In genomic region chr10:100996678-100997363, GRCh38 we compare ENCODE assay signal across 8 cellular contexts. TPM values are rescaled to one million over a fixed set of nuclear protein-coding genes. Genes with fewer than 3 reads are reported as not detected.
A peak's percentile ranks its signal among the peaks of the same experiment; 100 is the strongest.
DNase-seq lines count a peak whose midpoint lies in the region; ATAC-seq, FAIRE-seq and TF ChIP-seq lines count a peak whose summit lies in the region.

No MANE protein-coding gene starts in this region.

- RAD21 ChIA-PET in HCT116 (lab: Charles Lee; ENCODE audit: low non-redundant PET in 1 of 2, low total read pairs in 2 of 2, uncharacterized antibody in 2 of 2, unreplicated experiment in 2 of 2): interaction anchor here (1.3 to 2.4 kb wide), 3 partner anchors 15 to 17 kb away, joined by 4 to 10 read pairs (median 5); no protein-coding TSS in a partner anchor
- RAD21 ChIA-PET in GM12878 (lab: Charles Lee; ENCODE audit: unreplicated experiment): interaction anchor here (1.0 to 2.0 kb wide), 3 partner anchors 19 to 34 kb away, joined by 3 to 11 read pairs (median 3); partner anchors contain the start of genes PDZD7 and SFXN3

- no peak for TF ChIP-seq EP300 in GM12878 (IDR thresholded peaks at IDR 0.05; ENCODE audit: borderline replicate concordance in 1 of 2, control insufficient read depth in 1 of 2, low read depth in 2 of 2, low read length in 2 of 2)

- BruUV-seq in HCT116 (replicated peaks; lab: Mats Ljungman, UMichigan) (no TSS peak), GM12878 (replicated peaks; lab: Mats Ljungman, UMichigan) (no TSS peak)

- H3K27me3 ChIP-seq in HCT116 (ENCODE audit: insufficient read depth, low read length): no peaks in the 10 kb centered on the region
- H3K27me3 ChIP-seq in Peyer's patch: no peaks in the 10 kb centered on the region
- H3K27me3 ChIP-seq in GM12878 (replicated peaks in 1 of 2; ENCODE audit: control insufficient read depth in 2 of 2, insufficient read depth in 2 of 2, low read length in 1 of 2): no peaks in the 10 kb centered on the region

- in situ Hi-C loops in GM12878 (cut with MboI): no loop called here

- intact Hi-C loops in HCT116 (cut with micrococcal nuclease): no loop called here
- intact Hi-C loops in GM12878 (cut with micrococcal nuclease; ENCODE audit: unreplicated experiment): loop anchor here (5.0 kb wide), 1 partner anchor 85 kb away; the partner anchor contains the start of gene SLF2

- DNase-seq in CMK (ENCODE audit: low read depth) (peak; percentile 58), HCT116 (ENCODE audit: low read depth, low spot score) (no peak), Peyer's patch (peak in 2 of 3 donors; percentile 60 to 71), GM12878 (ENCODE audit: low read depth, low spot score) (no peak), islet precursor cell (peak; percentile 82), NCI-H187 (lab: John Stamatoyannopoulos, UW) (no peak), NCI-H2107 treated with DMSO at 0.1 percent for 48 hours (lab: John Stamatoyannopoulos, UW; ENCODE audit: unreplicated experiment) (no peak)
- DNase-seq in stimulated activated CD4-positive, alpha-beta T cell treated with anti-CD3 and anti-CD28 coated beads, Interleukin-4, amount 100 ng/mL, for 1 hour: peak; percentile 49

- TF ChIP-seq POLR2A in HCT116 (IDR thresholded peaks at IDR 0.05; ENCODE audit: borderline replicate concordance, extremely low read depth, insufficient read depth, insufficient read length) (peak; percentile 25), Peyer's patch (IDR thresholded peaks at IDR 0.05) (no peak), GM12878 (IDR thresholded peaks at IDR 0.05; ENCODE audit: low read depth, low read length) (peak; percentile 3; the same call in 1 of the 2 replicates)

- peaks cover 31% of the 10 kb centered on the region for H3K79me2 ChIP-seq in HCT116 (ENCODE audit: insufficient read depth, low read length)
- H3K79me2 ChIP-seq in GM12878 (ENCODE audit: control insufficient read depth, insufficient read depth, low read length): peaks cover 10% of the 10 kb centered on the region

- peaks cover 5 to 22% of the 10 kb centered on the region in 2 experiments; a peak in 3 of 4 replicates for H3K36me3 ChIP-seq in HCT116 (ENCODE audit: control insufficient read depth in 1 of 2, insufficient read depth in 2 of 2, low read length in 2 of 2)
- peaks cover 0 to 9% (median 0%) of the 10 kb centered on the region in 3 donors for H3K36me3 ChIP-seq in Peyer's patch
- H3K36me3 ChIP-seq in GM12878 (ENCODE audit: control insufficient read depth in 2 of 2, insufficient read depth in 2 of 2, low read length in 1 of 2): peaks cover 0 to 5% of the 10 kb centered on the region in 2 experiments; a peak in 3 of 4 replicates

- no peaks in the 10 kb centered on the region for H3K9me3 ChIP-seq in HCT116 (ENCODE audit: control insufficient read depth in 1 of 2, insufficient read depth in 1 of 2, low read depth in 1 of 2, low read length in 2 of 2)
- H3K9me3 ChIP-seq in Peyer's patch: no peaks in the 10 kb centered on the region
- H3K9me3 ChIP-seq in GM12878 (replicated peaks; ENCODE audit: control insufficient read depth, insufficient read depth, low read length): no peaks in the 10 kb centered on the region

- WGBS in GM12878 (ENCODE audit: insufficient coverage, insufficient replicate concordance, low lambda C conversion rate, missing lambda C conversion rate): 1% methylated on average over 39 of the region's 46 CpGs

- H3K4me1 ChIP-seq in HCT116 (ENCODE audit: control insufficient read depth in 1 of 2, insufficient read depth in 2 of 2, low read length in 2 of 2) (peaks cover 21 to 62% of the 10 kb centered on the region in 2 experiments), Peyer's patch (peaks cover 0 to 33% (median 13%) of the 10 kb centered on the region in 4 donors), GM12878 (ENCODE audit: control insufficient read depth, insufficient read depth, low read length) (peaks cover 13% of the 10 kb centered on the region)

- peak overlapping the region; percentile 98 for H3K4me2 ChIP-seq in HCT116 (ENCODE audit: low read length)
- peak overlapping the region; percentile 99 for H3K4me2 ChIP-seq in GM12878 (ENCODE audit: control insufficient read depth, insufficient read depth)

- TF ChIP-seq CTCF in HCT116 (IDR thresholded peaks at IDR 0.05 in 2 of 3, conservative IDR thresholded peaks at IDR 0.05 in 1 of 3; ENCODE audit: borderline replicate concordance in 1 of 3, insufficient read depth in 1 of 3, low read depth in 2 of 3, low read length in 2 of 3) (no peak), Peyer's patch (IDR thresholded peaks at IDR 0.05) (no peak), GM12878 (IDR thresholded peaks at IDR 0.05 in 2 of 3, conservative IDR thresholded peaks at IDR 0.05 in 1 of 3; ENCODE audit: control insufficient read depth in 2 of 3, extremely low read depth in 1 of 3, insufficient read depth in 1 of 3, low read depth in 3 of 3, low read length in 3 of 3) (peak in 1 of 3 experiments; percentile 1; a peak in 1 of 6 replicates)

- H4K20me1 ChIP-seq in HCT116 (ENCODE audit: insufficient read depth) (no peaks in the 10 kb centered on the region), GM12878 (ENCODE audit: control insufficient read depth, insufficient read depth) (no peaks in the 10 kb centered on the region)

- CTCF ChIA-PET in HCT116 (lab: Charles Lee): interaction anchor here (1.0 to 8.3 kb wide), 13 partner anchors 10 to 843 kb away, joined by 3 to 118 read pairs (median 6); partner anchors contain the start of genes MRPL43, PDZD7, SFXN3 and TWNK
- CTCF ChIA-PET in GM12878 (lab: Yijun Ruan, JAX): interaction anchor here (0.8 to 5.7 kb wide), 15 partner anchors 10 to 85 kb away, joined by 3 to 91 read pairs (median 7); partner anchors contain the start of genes MRPL43, PDZD7, SEMA4G and SFXN3

- no peak for FAIRE-seq in GM12878 (lab: Jason Lieb, UNC)

- TF ChIP-seq RAD21 in HCT116 (IDR thresholded peaks at IDR 0.05; ENCODE audit: low read depth) (no peak), GM12878 (IDR thresholded peaks at IDR 0.05; ENCODE audit: insufficient read depth, low read depth, low read length) (no peak)

- H3K9ac ChIP-seq in HCT116 (ENCODE audit: low read length): peak overlapping the region; percentile 94
- H3K9ac ChIP-seq in GM12878 (ENCODE audit: control insufficient read depth, insufficient read depth, low read length): peak overlapping the region; percentile 63

- ATAC-seq in HCT116 (peak; percentile 46), GM12878 (peak; percentile 46)

- H3K4me3 ChIP-seq in HCT116 (replicated peaks in 1 of 2; ENCODE audit: low read depth in 1 of 2, low read length in 2 of 2): peak overlapping the region; percentile 88 to 92
- H3K4me3 ChIP-seq in Peyer's patch: peak overlapping the region; percentile 75 to 96 (median 79)
- peak overlapping the region; percentile 86 for H3K4me3 ChIP-seq in GM12878

- SMC1A ChIA-PET in GM12878 (lab: Charles Lee; ENCODE audit: uncharacterized antibody, unreplicated experiment): interaction anchor here (1.0 to 1.7 kb wide), 3 partner anchors 9 to 19 kb away, joined by 3 to 5 read pairs (median 4); partner anchors contain the start of genes MRPL43 and TWNK

- H3K27ac ChIP-seq in HCT116 (ENCODE audit: low read depth, low read length): peak overlapping the region; percentile 87
- H3K27ac ChIP-seq in Peyer's patch: peak overlapping the region; percentile 95 to 100 (median 96)
- peak overlapping the region; percentile 88 for H3K27ac ChIP-seq in GM12878 (ENCODE audit: control insufficient read depth, insufficient read depth)

- H2AFZ ChIP-seq in HCT116 (ENCODE audit: low read depth, low read length, poor library complexity, severe bottlenecking) (no peak overlapping the region), GM12878 (ENCODE audit: control insufficient read depth, low read depth, low read length) (peak overlapping the region; percentile 90)

- POLR2A ChIA-PET in HCT116 (lab: Charles Lee): interaction anchor here (0.6 to 1.4 kb wide), 8 partner anchors 8 to 34 kb away, joined by 3 to 6 read pairs (median 3); partner anchors contain the start of genes PDZD7 and SFXN3
- POLR2A ChIA-PET in GM12878 (lab: Charles Lee): interaction anchor here (0.6 to 3.8 kb wide), 9 partner anchors 8 to 650 kb away, joined by 3 to 23 read pairs (median 4); partner anchors contain the start of genes KAZALD1, MRPL43, PDZD7 and SCD

- no peaks in the 10 kb centered on the region for H3K9me2 ChIP-seq in HCT116 (ENCODE audit: insufficient read depth)

RNA-seq across cellular contexts. Expression of gene LZTS2, which starts 2.8 kb away (rescaled TPM):
- total RNA-seq in HCT116 (2021; ENCODE audit: unreplicated experiment): 93.0 TPM
- 75.6 and 78.8 TPM in 2 replicates for polyA plus RNA-seq in HCT116 (2012)
- total RNA-seq in Peyer's patch: 10 to 100 TPM; 28.0 to 57.4 (median 47.1) TPM
- total RNA-seq in GM12878 (2013; cell fraction: nucleolus; rRNA removed): 33.5 and 42.4 TPM in 2 replicates
- 6.2 and 6.7 TPM in 2 replicates for total RNA-seq in GM12878 (2014; rRNA removed)
- total RNA-seq in GM12878 (2014; rRNA removed; fragmentation: Illumina TruSeq; extraction: Trizol): 3.8 and 3.9 TPM in 2 replicates
- total RNA-seq in GM12878 (2021): 12.2 and 13.4 TPM in 2 replicates
- polyA plus RNA-seq in GM12878 (2011; ENCODE audit: low read depth): 3.1 TPM
- 7.1 and 11.2 TPM in 2 replicates for polyA plus RNA-seq in GM12878 (2011; rRNA removed)
- 21.4 and 22.7 TPM in 2 replicates for polyA plus RNA-seq in GM12878 (2011; cell fraction: cytosol; rRNA removed)
- polyA plus RNA-seq in GM12878 (2011; cell fraction: nucleus; rRNA removed): 73.4 and 102 TPM in 2 replicates
- polyA plus RNA-seq in GM12878 (2012): 9.3 and 11.8 TPM in 2 replicates
- polyA plus RNA-seq in GM12878 (2014; fragmentation: Illumina TruSeq; extraction: Trizol): 1.7 and 3.0 TPM in 2 replicates
- polyA plus RNA-seq in GM12878 (2014; fragmentation: Nextera tagmentation; extraction: Ambion mirVana): under 1 TPM; 0.08 to 0.37 TPM
- 9.9 and 11.9 TPM in 2 replicates for polyA plus RNA-seq in GM12878 (2014; rRNA removed)
- polyA plus RNA-seq in GM12878 (2016; fragmentation: Nextera tagmentation; extraction: Ambion mirVana): 1 to 10 TPM; 7.7 to 7.9 TPM
- polyA minus RNA-seq in GM12878 (2011; rRNA and poly(A)+ RNA removed): 6.1 and 17.8 TPM in 2 replicates
- polyA minus RNA-seq in GM12878 (2011; cell fraction: cytosol; rRNA and poly(A)+ RNA removed): 6.3 and 9.9 TPM in 2 replicates
- 14.6 and 21.9 TPM in 2 replicates for polyA minus RNA-seq in GM12878 (2011; cell fraction: nucleus; rRNA and poly(A)+ RNA removed)

RNA-seq across cellular contexts. Expression of gene TWNK, which starts 9.5 kb away (rescaled TPM):
- total RNA-seq in HCT116 (2021; ENCODE audit: unreplicated experiment) (42.1 TPM), Peyer's patch (10 to 100 TPM in 1 of 4 donors, 1 to 10 TPM in 3; 3.8 to 18.2 (median 4.4) TPM), GM12878 (2014; rRNA removed) (19.3 and 20.4 TPM in 2 replicates), GM12878 (2014; rRNA removed; fragmentation: Illumina TruSeq; extraction: Trizol) (14.0 and 17.2 TPM in 2 replicates), GM12878 (2021) (19.5 and 23.0 TPM in 2 replicates)
- polyA plus RNA-seq in HCT116 (2012): 39.7 and 42.4 TPM in 2 replicates
- 9.5 and 10.3 TPM in 2 replicates for total RNA-seq in GM12878 (2013; cell fraction: nucleolus; rRNA removed)
- 12.9 TPM for polyA plus RNA-seq in GM12878 (2011; ENCODE audit: low read depth)
- polyA plus RNA-seq in GM12878 (2011; rRNA removed) (13.7 and 16.9 TPM in 2 replicates), GM12878 (2014; fragmentation: Illumina TruSeq; extraction: Trizol) (32.4 and 32.8 TPM in 2 replicates), GM12878 (2014; fragmentation: Nextera tagmentation; extraction: Ambion mirVana) (10 to 100 TPM; 13.6 to 19.0 TPM), GM12878 (2014; rRNA removed) (19.3 and 22.3 TPM in 2 replicates), GM12878 (2016; fragmentation: Nextera tagmentation; extraction: Ambion mirVana) (10 to 100 TPM; 14.4 to 16.6 TPM)
- polyA plus RNA-seq in GM12878 (2011; cell fraction: cytosol; rRNA removed): 17.4 and 18.4 TPM in 2 replicates
- 15.9 and 18.3 TPM in 2 replicates for polyA plus RNA-seq in GM12878 (2011; cell fraction: nucleus; rRNA removed)
- polyA plus RNA-seq in GM12878 (2012): 13.3 and 19.0 TPM in 2 replicates
- polyA minus RNA-seq in GM12878 (2011; rRNA and poly(A)+ RNA removed): 17.1 and 19.5 TPM in 2 replicates
- polyA minus RNA-seq in GM12878 (2011; cell fraction: cytosol; rRNA and poly(A)+ RNA removed): 3.1 and 7.5 TPM in 2 replicates
- polyA minus RNA-seq in GM12878 (2011; cell fraction: nucleus; rRNA and poly(A)+ RNA removed): 5.9 and 12.2 TPM in 2 replicates

RNA-seq across cellular contexts. Expression of gene MRPL43, which starts 9.5 kb away (rescaled TPM):
- total RNA-seq in HCT116 (2021; ENCODE audit: unreplicated experiment) (136 TPM), Peyer's patch (10 to 100 TPM; 40.5 to 85.5 (median 61.7) TPM), GM12878 (2014; rRNA removed) (74.8 and 84.7 TPM in 2 replicates), GM12878 (2014; rRNA removed; fragmentation: Illumina TruSeq; extraction: Trizol) (34.3 and 40.1 TPM in 2 replicates), GM12878 (2021) (58.6 and 65.5 TPM in 2 replicates)
- 153 and 159 TPM in 2 replicates for polyA plus RNA-seq in HCT116 (2012)
- 30.3 and 37.0 TPM in 2 replicates for total RNA-seq in GM12878 (2013; cell fraction: nucleolus; rRNA removed)
- 30.0 TPM for polyA plus RNA-seq in GM12878 (2011; ENCODE audit: low read depth)
- polyA plus RNA-seq in GM12878 (2011; rRNA removed) (39.3 and 64.7 TPM in 2 replicates), GM12878 (2014; fragmentation: Illumina TruSeq; extraction: Trizol) (15.9 and 24.8 TPM in 2 replicates), GM12878 (2014; fragmentation: Nextera tagmentation; extraction: Ambion mirVana) (10 to 100 TPM; 16.6 to 24.2 TPM), GM12878 (2014; rRNA removed) (102 and 115 TPM in 2 replicates), GM12878 (2016; fragmentation: Nextera tagmentation; extraction: Ambion mirVana) (100 to 1,000 TPM; 101 to 108 TPM)
- 79.2 and 143 TPM in 2 replicates for polyA plus RNA-seq in GM12878 (2011; cell fraction: cytosol; rRNA removed)
- 106 and 124 TPM in 2 replicates for polyA plus RNA-seq in GM12878 (2011; cell fraction: nucleus; rRNA removed)
- polyA plus RNA-seq in GM12878 (2012): 67.6 and 72.0 TPM in 2 replicates
- 25.1 and 42.2 TPM in 2 replicates for polyA minus RNA-seq in GM12878 (2011; rRNA and poly(A)+ RNA removed)
- 20.7 and 27.8 TPM in 2 replicates for polyA minus RNA-seq in GM12878 (2011; cell fraction: cytosol; rRNA and poly(A)+ RNA removed)
- 30.9 and 40.5 TPM in 2 replicates for polyA minus RNA-seq in GM12878 (2011; cell fraction: nucleus; rRNA and poly(A)+ RNA removed)

RNA-seq across cellular contexts. Expression of gene SEMA4G, which starts 27.5 kb away (rescaled TPM):
- total RNA-seq in HCT116 (2021; ENCODE audit: unreplicated experiment): 29.4 TPM
- 31.8 and 34.3 TPM in 2 replicates for polyA plus RNA-seq in HCT116 (2012)
- 100 to 1,000 TPM in 3 of 4 donors, 10 to 100 TPM in 1; 16.5 to 233 (median 185) TPM for total RNA-seq in Peyer's patch
- total RNA-seq in GM12878 (2013; cell fraction: nucleolus; rRNA removed): 2.6 and 4.3 TPM in 2 replicates
- 0.05 TPM in 1 of 2 replicates, not detected in the other for total RNA-seq in GM12878 (2014; rRNA removed)
- total RNA-seq in GM12878 (2014; rRNA removed; fragmentation: Illumina TruSeq; extraction: Trizol): not detected in 2 replicates
- total RNA-seq in GM12878 (2021): 0.19 and 0.23 TPM in 2 replicates
- polyA plus RNA-seq in GM12878 (2011; ENCODE audit: low read depth): 6.5 TPM
- 0.91 and 2.3 TPM in 2 replicates for polyA plus RNA-seq in GM12878 (2011; rRNA removed)
- 2.0 and 2.7 TPM in 2 replicates for polyA plus RNA-seq in GM12878 (2011; cell fraction: cytosol; rRNA removed)
- polyA plus RNA-seq in GM12878 (2011; cell fraction: nucleus; rRNA removed): 4.8 and 8.4 TPM in 2 replicates
- polyA plus RNA-seq in GM12878 (2012): 2.2 and 2.3 TPM in 2 replicates
- 0.25 and 0.62 TPM in 2 replicates for polyA plus RNA-seq in GM12878 (2014; fragmentation: Illumina TruSeq; extraction: Trizol)
- not detected for polyA plus RNA-seq in GM12878 (2014; fragmentation: Nextera tagmentation; extraction: Ambion mirVana)
- 0.09 and 0.22 TPM in 2 replicates for polyA plus RNA-seq in GM12878 (2014; rRNA removed)
- under 1 TPM; 0.63 to 0.88 TPM for polyA plus RNA-seq in GM12878 (2016; fragmentation: Nextera tagmentation; extraction: Ambion mirVana)
- 2.1 and 2.2 TPM in 2 replicates for polyA minus RNA-seq in GM12878 (2011; rRNA and poly(A)+ RNA removed)
- 0.42 and 0.67 TPM in 2 replicates for polyA minus RNA-seq in GM12878 (2011; cell fraction: cytosol; rRNA and poly(A)+ RNA removed)
- 0.60 and 1.9 TPM in 2 replicates for polyA minus RNA-seq in GM12878 (2011; cell fraction: nucleus; rRNA and poly(A)+ RNA removed)

RNA-seq across cellular contexts. Expression of gene PDZD7, which starts 34.1 kb away (rescaled TPM):
- 6.1 TPM for total RNA-seq in HCT116 (2021; ENCODE audit: unreplicated experiment)
- 4.8 and 6.1 TPM in 2 replicates for polyA plus RNA-seq in HCT116 (2012)
- 10 to 100 TPM in 3 of 4 donors, under 1 TPM in 1; 0.83 to 58.7 (median 51.3) TPM for total RNA-seq in Peyer's patch
- total RNA-seq in GM12878 (2013; cell fraction: nucleolus; rRNA removed): not detected in 2 replicates
- not detected in 2 replicates for total RNA-seq in GM12878 (2014; rRNA removed)
- total RNA-seq in GM12878 (2014; rRNA removed; fragmentation: Illumina TruSeq; extraction: Trizol): not detected in 2 replicates
- total RNA-seq in GM12878 (2021): not detected in 2 replicates
- polyA plus RNA-seq in GM12878 (2011; ENCODE audit: low read depth): not detected
- 0.01 TPM in 1 of 2 replicates, not detected in the other for polyA plus RNA-seq in GM12878 (2011; rRNA removed)
- 0.01 and 0.02 TPM in 2 replicates for polyA plus RNA-seq in GM12878 (2011; cell fraction: cytosol; rRNA removed)
- polyA plus RNA-seq in GM12878 (2011; cell fraction: nucleus; rRNA removed): 0.04 and 0.07 TPM in 2 replicates
- polyA plus RNA-seq in GM12878 (2012): 0.03 TPM in 1 of 2 replicates, not detected in the other
- polyA plus RNA-seq in GM12878 (2014; fragmentation: Illumina TruSeq; extraction: Trizol): 0.03 TPM in 1 of 2 replicates, not detected in the other
- not detected for polyA plus RNA-seq in GM12878 (2014; fragmentation: Nextera tagmentation; extraction: Ambion mirVana)
- polyA plus RNA-seq in GM12878 (2014; rRNA removed): 0.03 TPM in 1 of 2 replicates, not detected in the other
- polyA plus RNA-seq in GM12878 (2016; fragmentation: Nextera tagmentation; extraction: Ambion mirVana): under 1 TPM in 1 of 2 experiments, not detected in 1; 0.20 TPM
- not detected in 2 replicates for polyA minus RNA-seq in GM12878 (2011; rRNA and poly(A)+ RNA removed)
- not detected in 2 replicates for polyA minus RNA-seq in GM12878 (2011; cell fraction: cytosol; rRNA and poly(A)+ RNA removed)
- polyA minus RNA-seq in GM12878 (2011; cell fraction: nucleus; rRNA and poly(A)+ RNA removed): 0.12 TPM in 1 of 2 replicates, not detected in the other

Comparison
In these comparisons a context has a peak if more than half of its experiments do, and no peak if none do; other contexts are left out.
1. DNase-seq: peak in CMK (single experiment), Peyer's patch (2 of 3), islet precursor cell (single experiment) and stimulated activated CD4-positive, alpha-beta T cell treated with anti-CD3 and anti-CD28 coated beads, Interleukin-4, amount 100 ng/mL, for 1 hour (single experiment); none in HCT116 (single experiment), GM12878 (single experiment), NCI-H187 (0 of 2) and NCI-H2107 treated with DMSO at 0.1 percent for 48 hours (single experiment).
2. POLR2A ChIP-seq: peak in HCT116 (single experiment) and GM12878 (single experiment); none in Peyer's patch (0 of 2).
3. Peak in every context shown above with its lines, with median percentiles within 50 percentile points of each other: H3K27ac ChIP-seq and H3K4me3 ChIP-seq.